ENCODE assay signal across 1 cellular context in the genomic region with DNA sequence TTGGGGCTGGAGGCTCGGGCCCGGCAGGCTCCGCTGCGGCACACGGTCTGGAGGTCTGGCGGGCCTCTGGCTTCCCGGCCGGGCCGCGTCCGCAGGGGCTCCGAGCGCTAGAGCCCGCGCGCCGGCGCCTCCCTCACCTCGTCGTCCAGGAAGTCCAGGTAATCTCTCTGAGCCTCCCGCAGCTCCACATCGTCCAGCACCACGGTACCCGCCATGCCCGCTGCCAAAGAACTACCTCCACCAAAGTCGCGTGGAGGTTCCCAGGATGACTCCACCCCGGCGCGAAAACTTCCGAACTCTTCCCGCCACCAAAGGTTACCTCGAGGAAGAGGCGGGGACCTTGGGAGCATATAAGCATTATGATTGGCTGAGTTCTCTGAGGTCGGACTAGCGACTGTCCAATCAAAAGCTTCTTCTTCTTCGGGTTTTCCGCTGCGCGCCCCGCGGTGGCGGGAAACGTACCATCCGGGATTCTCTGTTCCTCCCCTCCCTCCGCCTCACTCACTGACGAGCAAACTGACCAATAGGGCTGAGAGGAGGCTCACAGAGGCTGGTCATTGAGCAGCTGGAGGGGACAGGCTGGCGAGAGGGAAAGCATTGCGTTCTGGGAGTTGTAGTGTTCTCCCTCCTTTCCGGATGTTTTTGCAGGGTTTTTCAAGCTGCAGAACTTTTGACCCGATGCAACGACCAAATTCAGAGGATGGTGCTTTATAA.
A peak's percentile ranks its signal among the peaks of the same experiment; 100 is the strongest.
TF ChIP-seq lines count a peak whose summit lies in the region.

Gene MCM3, minus strand, starts transcription at position 283 of the 714 bp plus-strand sequence. Its CDS starts 68 bp downstream, at position 215.

TF ChIP-seq in K562, 482 proteins besides CTCF, POLR2A, EP300 and RAD21 (continued from another document and continues in another):
- TF ChIP-seq, protein P1, sequence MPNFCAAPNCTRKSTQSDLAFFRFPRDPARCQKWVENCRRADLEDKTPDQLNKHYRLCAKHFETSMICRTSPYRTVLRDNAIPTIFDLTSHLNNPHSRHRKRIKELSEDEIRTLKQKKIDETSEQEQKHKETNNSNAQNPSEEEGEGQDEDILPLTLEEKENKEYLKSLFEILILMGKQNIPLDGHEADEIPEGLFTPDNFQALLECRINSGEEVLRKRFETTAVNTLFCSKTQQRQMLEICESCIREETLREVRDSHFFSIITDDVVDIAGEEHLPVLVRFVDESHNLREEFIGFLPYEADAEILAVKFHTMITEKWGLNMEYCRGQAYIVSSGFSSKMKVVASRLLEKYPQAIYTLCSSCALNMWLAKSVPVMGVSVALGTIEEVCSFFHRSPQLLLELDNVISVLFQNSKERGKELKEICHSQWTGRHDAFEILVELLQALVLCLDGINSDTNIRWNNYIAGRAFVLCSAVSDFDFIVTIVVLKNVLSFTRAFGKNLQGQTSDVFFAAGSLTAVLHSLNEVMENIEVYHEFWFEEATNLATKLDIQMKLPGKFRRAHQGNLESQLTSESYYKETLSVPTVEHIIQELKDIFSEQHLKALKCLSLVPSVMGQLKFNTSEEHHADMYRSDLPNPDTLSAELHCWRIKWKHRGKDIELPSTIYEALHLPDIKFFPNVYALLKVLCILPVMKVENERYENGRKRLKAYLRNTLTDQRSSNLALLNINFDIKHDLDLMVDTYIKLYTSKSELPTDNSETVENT (CRISPR knock-in tag; IDR thresholded peaks at IDR 0.05), result peak; percentile 55; the same call in 1 of the 2 replicates
- no peak for TF ChIP-seq POLR3G (IDR thresholded peaks at IDR 0.05; ENCODE audit: extremely low read depth, insufficient read length, insufficient replicate concordance)
- TF ChIP-seq, protein P2, sequence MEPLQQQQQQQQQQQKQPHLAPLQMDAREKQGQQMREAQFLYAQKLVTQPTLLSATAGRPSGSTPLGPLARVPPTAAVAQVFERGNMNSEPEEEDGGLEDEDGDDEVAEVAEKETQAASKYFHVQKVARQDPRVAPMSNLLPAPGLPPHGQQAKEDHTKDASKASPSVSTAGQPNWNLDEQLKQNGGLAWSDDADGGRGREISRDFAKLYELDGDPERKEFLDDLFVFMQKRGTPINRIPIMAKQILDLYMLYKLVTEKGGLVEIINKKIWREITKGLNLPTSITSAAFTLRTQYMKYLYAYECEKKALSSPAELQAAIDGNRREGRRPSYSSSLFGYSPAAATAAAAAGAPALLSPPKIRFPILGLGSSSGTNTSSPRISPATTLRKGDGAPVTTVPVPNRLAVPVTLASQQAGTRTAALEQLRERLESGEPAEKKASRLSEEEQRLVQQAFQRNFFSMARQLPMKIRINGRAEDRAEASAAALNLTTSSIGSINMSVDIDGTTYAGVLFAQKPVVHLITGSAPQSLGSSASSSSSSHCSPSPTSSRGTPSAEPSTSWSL (CRISPR knock-in tag; IDR thresholded peaks at IDR 0.05; ENCODE audit: borderline replicate concordance), result no peak
- no peak for TF ChIP-seq GTF2A2 (tag; IDR thresholded peaks at IDR 0.05)
- TF ChIP-seq POLR2AphosphoS5 (IDR thresholded peaks at IDR 0.05; ENCODE audit: control insufficient read depth, insufficient read depth, low read depth, low read length), result peak; percentile 90
- TF ChIP-seq CTBP1 (IDR thresholded peaks at IDR 0.05; ENCODE audit: borderline replicate concordance), result peak; percentile 62; the same call in 1 of the 2 replicates
- TF ChIP-seq KLF16 (IDR thresholded peaks at IDR 0.05), result no peak
- no peak for TF ChIP-seq DMBX1 (CRISPR knock-in tag; IDR thresholded peaks at IDR 0.05; ENCODE audit: borderline replicate concordance)
- peak in 2 of 3 experiments; percentile 39 to 46 for TF ChIP-seq YY1 (IDR thresholded peaks at IDR 0.05; ENCODE audit: borderline replicate concordance in 1 of 3, control insufficient read depth in 1 of 3, extremely low read depth in 1 of 3, insufficient read depth in 3 of 3, insufficient read length in 1 of 3, insufficient replicate concordance in 2 of 3, low read depth in 1 of 3, low read length in 2 of 3)
- TF ChIP-seq, protein P3, sequence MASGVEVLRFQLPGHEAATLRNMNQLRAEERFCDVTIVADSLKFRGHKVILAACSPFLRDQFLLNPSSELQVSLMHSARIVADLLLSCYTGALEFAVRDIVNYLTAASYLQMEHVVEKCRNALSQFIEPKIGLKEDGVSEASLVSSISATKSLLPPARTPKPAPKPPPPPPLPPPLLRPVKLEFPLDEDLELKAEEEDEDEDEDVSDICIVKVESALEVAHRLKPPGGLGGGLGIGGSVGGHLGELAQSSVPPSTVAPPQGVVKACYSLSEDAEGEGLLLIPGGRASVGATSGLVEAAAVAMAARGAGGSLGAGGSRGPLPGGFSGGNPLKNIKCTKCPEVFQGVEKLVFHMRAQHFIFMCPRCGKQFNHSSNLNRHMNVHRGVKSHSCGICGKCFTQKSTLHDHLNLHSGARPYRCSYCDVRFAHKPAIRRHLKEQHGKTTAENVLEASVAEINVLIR (CRISPR knock-in tag; IDR thresholded peaks at IDR 0.05), result peak; percentile 46
- TF ChIP-seq RNF2 (IDR thresholded peaks at IDR 0.05), result peak; percentile 62
- TF ChIP-seq, protein P4, sequence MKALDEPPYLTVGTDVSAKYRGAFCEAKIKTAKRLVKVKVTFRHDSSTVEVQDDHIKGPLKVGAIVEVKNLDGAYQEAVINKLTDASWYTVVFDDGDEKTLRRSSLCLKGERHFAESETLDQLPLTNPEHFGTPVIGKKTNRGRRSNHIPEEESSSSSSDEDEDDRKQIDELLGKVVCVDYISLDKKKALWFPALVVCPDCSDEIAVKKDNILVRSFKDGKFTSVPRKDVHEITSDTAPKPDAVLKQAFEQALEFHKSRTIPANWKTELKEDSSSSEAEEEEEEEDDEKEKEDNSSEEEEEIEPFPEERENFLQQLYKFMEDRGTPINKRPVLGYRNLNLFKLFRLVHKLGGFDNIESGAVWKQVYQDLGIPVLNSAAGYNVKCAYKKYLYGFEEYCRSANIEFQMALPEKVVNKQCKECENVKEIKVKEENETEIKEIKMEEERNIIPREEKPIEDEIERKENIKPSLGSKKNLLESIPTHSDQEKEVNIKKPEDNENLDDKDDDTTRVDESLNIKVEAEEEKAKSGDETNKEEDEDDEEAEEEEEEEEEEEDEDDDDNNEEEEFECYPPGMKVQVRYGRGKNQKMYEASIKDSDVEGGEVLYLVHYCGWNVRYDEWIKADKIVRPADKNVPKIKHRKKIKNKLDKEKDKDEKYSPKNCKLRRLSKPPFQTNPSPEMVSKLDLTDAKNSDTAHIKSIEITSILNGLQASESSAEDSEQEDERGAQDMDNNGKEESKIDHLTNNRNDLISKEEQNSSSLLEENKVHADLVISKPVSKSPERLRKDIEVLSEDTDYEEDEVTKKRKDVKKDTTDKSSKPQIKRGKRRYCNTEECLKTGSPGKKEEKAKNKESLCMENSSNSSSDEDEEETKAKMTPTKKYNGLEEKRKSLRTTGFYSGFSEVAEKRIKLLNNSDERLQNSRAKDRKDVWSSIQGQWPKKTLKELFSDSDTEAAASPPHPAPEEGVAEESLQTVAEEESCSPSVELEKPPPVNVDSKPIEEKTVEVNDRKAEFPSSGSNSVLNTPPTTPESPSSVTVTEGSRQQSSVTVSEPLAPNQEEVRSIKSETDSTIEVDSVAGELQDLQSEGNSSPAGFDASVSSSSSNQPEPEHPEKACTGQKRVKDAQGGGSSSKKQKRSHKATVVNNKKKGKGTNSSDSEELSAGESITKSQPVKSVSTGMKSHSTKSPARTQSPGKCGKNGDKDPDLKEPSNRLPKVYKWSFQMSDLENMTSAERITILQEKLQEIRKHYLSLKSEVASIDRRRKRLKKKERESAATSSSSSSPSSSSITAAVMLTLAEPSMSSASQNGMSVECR (CRISPR knock-in tag; IDR thresholded peaks at IDR 0.05), result peak; percentile 89
- peak; percentile 97 for TF ChIP-seq SAP30 (IDR thresholded peaks at IDR 0.05; ENCODE audit: borderline replicate concordance, insufficient read depth, low read depth, low read length, poor library complexity, severe bottlenecking)
- TF ChIP-seq, protein P5, sequence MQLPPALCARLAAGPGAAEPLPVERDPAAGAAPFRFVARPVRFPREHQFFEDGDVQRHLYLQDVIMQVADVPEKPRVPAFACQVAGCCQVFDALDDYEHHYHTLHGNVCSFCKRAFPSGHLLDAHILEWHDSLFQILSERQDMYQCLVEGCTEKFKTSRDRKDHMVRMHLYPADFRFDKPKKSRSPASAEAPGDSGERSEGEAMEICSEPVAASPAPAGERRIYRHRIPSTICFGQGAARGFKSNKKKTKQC (CRISPR knock-in tag; IDR thresholded peaks at IDR 0.05), result peak; percentile 96
- TF ChIP-seq XRCC4 (IDR thresholded peaks at IDR 0.05; ENCODE audit: extremely low read depth, insufficient read depth, insufficient read length), result no peak
- TF ChIP-seq ZFP30 (CRISPR knock-in tag; IDR thresholded peaks at IDR 0.05; ENCODE audit: borderline replicate concordance), result no peak
- TF ChIP-seq, protein P6, sequence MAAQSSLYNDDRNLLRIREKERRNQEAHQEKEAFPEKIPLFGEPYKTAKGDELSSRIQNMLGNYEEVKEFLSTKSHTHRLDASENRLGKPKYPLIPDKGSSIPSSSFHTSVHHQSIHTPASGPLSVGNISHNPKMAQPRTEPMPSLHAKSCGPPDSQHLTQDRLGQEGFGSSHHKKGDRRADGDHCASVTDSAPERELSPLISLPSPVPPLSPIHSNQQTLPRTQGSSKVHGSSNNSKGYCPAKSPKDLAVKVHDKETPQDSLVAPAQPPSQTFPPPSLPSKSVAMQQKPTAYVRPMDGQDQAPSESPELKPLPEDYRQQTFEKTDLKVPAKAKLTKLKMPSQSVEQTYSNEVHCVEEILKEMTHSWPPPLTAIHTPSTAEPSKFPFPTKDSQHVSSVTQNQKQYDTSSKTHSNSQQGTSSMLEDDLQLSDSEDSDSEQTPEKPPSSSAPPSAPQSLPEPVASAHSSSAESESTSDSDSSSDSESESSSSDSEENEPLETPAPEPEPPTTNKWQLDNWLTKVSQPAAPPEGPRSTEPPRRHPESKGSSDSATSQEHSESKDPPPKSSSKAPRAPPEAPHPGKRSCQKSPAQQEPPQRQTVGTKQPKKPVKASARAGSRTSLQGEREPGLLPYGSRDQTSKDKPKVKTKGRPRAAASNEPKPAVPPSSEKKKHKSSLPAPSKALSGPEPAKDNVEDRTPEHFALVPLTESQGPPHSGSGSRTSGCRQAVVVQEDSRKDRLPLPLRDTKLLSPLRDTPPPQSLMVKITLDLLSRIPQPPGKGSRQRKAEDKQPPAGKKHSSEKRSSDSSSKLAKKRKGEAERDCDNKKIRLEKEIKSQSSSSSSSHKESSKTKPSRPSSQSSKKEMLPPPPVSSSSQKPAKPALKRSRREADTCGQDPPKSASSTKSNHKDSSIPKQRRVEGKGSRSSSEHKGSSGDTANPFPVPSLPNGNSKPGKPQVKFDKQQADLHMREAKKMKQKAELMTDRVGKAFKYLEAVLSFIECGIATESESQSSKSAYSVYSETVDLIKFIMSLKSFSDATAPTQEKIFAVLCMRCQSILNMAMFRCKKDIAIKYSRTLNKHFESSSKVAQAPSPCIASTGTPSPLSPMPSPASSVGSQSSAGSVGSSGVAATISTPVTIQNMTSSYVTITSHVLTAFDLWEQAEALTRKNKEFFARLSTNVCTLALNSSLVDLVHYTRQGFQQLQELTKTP (IDR thresholded peaks at IDR 0.05; ENCODE audit: low read depth in 1 of 2, partially characterized antibody in 2 of 2), result peak; percentile 4 to 80
- TF ChIP-seq KDM5B (IDR thresholded peaks at IDR 0.05; ENCODE audit: insufficient replicate concordance, low read depth, low read length), result no peak
- peak; percentile 91 for TF ChIP-seq L3MBTL2 (IDR thresholded peaks at IDR 0.05)
- TF ChIP-seq PTTG1 (tag; IDR thresholded peaks at IDR 0.05; ENCODE audit: low read depth), result no peak
- TF ChIP-seq MCM2 (IDR thresholded peaks at IDR 0.05; ENCODE audit: low read depth), result no peak
- peak; percentile 100 for TF ChIP-seq E2F1 (CRISPR knock-in tag; IDR thresholded peaks at IDR 0.05)
- TF ChIP-seq YBX1 (IDR thresholded peaks at IDR 0.05), result no peak
- TF ChIP-seq, protein P7, sequence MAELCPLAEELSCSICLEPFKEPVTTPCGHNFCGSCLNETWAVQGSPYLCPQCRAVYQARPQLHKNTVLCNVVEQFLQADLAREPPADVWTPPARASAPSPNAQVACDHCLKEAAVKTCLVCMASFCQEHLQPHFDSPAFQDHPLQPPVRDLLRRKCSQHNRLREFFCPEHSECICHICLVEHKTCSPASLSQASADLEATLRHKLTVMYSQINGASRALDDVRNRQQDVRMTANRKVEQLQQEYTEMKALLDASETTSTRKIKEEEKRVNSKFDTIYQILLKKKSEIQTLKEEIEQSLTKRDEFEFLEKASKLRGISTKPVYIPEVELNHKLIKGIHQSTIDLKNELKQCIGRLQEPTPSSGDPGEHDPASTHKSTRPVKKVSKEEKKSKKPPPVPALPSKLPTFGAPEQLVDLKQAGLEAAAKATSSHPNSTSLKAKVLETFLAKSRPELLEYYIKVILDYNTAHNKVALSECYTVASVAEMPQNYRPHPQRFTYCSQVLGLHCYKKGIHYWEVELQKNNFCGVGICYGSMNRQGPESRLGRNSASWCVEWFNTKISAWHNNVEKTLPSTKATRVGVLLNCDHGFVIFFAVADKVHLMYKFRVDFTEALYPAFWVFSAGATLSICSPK (IDR thresholded peaks at IDR 0.05; ENCODE audit: borderline replicate concordance), result no peak
- no peak for TF ChIP-seq ZNF184 (CRISPR knock-in tag; IDR thresholded peaks at IDR 0.05)
- TF ChIP-seq PCBP1 (IDR thresholded peaks at IDR 0.05; ENCODE audit: low read depth, low read length, poor library complexity, severe bottlenecking), result no peak
- no peak for TF ChIP-seq TAF15 (IDR thresholded peaks at IDR 0.05; ENCODE audit: low read depth, low read length)
- TF ChIP-seq ZNF197 (CRISPR knock-in tag; IDR thresholded peaks at IDR 0.05; ENCODE audit: low read depth), result no peak
- TF ChIP-seq ZNF589 (CRISPR knock-in tag; IDR thresholded peaks at IDR 0.05; ENCODE audit: low read depth), result no peak
- TF ChIP-seq, protein P8, sequence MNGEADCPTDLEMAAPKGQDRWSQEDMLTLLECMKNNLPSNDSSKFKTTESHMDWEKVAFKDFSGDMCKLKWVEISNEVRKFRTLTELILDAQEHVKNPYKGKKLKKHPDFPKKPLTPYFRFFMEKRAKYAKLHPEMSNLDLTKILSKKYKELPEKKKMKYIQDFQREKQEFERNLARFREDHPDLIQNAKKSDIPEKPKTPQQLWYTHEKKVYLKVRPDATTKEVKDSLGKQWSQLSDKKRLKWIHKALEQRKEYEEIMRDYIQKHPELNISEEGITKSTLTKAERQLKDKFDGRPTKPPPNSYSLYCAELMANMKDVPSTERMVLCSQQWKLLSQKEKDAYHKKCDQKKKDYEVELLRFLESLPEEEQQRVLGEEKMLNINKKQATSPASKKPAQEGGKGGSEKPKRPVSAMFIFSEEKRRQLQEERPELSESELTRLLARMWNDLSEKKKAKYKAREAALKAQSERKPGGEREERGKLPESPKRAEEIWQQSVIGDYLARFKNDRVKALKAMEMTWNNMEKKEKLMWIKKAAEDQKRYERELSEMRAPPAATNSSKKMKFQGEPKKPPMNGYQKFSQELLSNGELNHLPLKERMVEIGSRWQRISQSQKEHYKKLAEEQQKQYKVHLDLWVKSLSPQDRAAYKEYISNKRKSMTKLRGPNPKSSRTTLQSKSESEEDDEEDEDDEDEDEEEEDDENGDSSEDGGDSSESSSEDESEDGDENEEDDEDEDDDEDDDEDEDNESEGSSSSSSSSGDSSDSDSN (IDR thresholded peaks at IDR 0.05; ENCODE audit: borderline replicate concordance in 1 of 2, low read depth in 2 of 2, low read length in 2 of 2), result peak in 1 of 2 experiments; percentile 66; a peak in 1 of 4 replicates
